In the genomic region with DNA sequence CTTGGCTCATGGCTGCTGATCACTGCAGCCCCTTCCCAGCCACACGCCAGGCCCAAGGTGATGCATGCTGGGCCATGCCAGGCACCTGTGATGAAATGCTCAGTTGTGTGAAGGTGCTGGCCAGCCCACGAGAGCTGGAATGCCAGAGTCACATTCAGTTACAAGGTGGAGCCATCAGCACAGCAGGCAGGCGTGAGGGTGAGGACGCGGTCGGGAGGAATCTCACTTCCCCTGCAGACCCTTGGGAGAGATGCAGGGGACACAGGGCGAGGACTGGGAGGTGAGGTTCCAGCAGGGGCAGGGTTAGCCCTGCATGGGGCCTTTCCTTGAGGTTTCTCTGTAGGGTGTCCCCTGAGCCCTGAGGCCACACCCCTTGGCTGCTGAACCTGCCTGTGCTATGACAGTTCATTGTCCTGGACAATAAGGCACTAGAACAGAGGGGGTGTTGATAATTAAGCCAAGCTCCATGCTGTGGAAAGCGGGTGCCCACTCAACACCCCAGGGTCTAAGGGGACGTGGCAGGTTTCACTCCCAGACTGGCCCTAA, we compare ENCODE assay signal across 1 cellular context.
TF ChIP-seq lines count a peak whose summit lies in the region.

No MANE protein-coding gene starts in this region.

TF ChIP-seq in GM23338, 12 proteins besides CTCF, POLR2A, EP300 and RAD21 (continued from another document):
- TF ChIP-seq, protein P1, sequence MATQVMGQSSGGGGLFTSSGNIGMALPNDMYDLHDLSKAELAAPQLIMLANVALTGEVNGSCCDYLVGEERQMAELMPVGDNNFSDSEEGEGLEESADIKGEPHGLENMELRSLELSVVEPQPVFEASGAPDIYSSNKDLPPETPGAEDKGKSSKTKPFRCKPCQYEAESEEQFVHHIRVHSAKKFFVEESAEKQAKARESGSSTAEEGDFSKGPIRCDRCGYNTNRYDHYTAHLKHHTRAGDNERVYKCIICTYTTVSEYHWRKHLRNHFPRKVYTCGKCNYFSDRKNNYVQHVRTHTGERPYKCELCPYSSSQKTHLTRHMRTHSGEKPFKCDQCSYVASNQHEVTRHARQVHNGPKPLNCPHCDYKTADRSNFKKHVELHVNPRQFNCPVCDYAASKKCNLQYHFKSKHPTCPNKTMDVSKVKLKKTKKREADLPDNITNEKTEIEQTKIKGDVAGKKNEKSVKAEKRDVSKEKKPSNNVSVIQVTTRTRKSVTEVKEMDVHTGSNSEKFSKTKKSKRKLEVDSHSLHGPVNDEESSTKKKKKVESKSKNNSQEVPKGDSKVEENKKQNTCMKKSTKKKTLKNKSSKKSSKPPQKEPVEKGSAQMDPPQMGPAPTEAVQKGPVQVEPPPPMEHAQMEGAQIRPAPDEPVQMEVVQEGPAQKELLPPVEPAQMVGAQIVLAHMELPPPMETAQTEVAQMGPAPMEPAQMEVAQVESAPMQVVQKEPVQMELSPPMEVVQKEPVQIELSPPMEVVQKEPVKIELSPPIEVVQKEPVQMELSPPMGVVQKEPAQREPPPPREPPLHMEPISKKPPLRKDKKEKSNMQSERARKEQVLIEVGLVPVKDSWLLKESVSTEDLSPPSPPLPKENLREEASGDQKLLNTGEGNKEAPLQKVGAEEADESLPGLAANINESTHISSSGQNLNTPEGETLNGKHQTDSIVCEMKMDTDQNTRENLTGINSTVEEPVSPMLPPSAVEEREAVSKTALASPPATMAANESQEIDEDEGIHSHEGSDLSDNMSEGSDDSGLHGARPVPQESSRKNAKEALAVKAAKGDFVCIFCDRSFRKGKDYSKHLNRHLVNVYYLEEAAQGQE (IDR thresholded peaks at IDR 0.05; ENCODE audit: unreplicated experiment), result no peak
- TF ChIP-seq, protein P2, sequence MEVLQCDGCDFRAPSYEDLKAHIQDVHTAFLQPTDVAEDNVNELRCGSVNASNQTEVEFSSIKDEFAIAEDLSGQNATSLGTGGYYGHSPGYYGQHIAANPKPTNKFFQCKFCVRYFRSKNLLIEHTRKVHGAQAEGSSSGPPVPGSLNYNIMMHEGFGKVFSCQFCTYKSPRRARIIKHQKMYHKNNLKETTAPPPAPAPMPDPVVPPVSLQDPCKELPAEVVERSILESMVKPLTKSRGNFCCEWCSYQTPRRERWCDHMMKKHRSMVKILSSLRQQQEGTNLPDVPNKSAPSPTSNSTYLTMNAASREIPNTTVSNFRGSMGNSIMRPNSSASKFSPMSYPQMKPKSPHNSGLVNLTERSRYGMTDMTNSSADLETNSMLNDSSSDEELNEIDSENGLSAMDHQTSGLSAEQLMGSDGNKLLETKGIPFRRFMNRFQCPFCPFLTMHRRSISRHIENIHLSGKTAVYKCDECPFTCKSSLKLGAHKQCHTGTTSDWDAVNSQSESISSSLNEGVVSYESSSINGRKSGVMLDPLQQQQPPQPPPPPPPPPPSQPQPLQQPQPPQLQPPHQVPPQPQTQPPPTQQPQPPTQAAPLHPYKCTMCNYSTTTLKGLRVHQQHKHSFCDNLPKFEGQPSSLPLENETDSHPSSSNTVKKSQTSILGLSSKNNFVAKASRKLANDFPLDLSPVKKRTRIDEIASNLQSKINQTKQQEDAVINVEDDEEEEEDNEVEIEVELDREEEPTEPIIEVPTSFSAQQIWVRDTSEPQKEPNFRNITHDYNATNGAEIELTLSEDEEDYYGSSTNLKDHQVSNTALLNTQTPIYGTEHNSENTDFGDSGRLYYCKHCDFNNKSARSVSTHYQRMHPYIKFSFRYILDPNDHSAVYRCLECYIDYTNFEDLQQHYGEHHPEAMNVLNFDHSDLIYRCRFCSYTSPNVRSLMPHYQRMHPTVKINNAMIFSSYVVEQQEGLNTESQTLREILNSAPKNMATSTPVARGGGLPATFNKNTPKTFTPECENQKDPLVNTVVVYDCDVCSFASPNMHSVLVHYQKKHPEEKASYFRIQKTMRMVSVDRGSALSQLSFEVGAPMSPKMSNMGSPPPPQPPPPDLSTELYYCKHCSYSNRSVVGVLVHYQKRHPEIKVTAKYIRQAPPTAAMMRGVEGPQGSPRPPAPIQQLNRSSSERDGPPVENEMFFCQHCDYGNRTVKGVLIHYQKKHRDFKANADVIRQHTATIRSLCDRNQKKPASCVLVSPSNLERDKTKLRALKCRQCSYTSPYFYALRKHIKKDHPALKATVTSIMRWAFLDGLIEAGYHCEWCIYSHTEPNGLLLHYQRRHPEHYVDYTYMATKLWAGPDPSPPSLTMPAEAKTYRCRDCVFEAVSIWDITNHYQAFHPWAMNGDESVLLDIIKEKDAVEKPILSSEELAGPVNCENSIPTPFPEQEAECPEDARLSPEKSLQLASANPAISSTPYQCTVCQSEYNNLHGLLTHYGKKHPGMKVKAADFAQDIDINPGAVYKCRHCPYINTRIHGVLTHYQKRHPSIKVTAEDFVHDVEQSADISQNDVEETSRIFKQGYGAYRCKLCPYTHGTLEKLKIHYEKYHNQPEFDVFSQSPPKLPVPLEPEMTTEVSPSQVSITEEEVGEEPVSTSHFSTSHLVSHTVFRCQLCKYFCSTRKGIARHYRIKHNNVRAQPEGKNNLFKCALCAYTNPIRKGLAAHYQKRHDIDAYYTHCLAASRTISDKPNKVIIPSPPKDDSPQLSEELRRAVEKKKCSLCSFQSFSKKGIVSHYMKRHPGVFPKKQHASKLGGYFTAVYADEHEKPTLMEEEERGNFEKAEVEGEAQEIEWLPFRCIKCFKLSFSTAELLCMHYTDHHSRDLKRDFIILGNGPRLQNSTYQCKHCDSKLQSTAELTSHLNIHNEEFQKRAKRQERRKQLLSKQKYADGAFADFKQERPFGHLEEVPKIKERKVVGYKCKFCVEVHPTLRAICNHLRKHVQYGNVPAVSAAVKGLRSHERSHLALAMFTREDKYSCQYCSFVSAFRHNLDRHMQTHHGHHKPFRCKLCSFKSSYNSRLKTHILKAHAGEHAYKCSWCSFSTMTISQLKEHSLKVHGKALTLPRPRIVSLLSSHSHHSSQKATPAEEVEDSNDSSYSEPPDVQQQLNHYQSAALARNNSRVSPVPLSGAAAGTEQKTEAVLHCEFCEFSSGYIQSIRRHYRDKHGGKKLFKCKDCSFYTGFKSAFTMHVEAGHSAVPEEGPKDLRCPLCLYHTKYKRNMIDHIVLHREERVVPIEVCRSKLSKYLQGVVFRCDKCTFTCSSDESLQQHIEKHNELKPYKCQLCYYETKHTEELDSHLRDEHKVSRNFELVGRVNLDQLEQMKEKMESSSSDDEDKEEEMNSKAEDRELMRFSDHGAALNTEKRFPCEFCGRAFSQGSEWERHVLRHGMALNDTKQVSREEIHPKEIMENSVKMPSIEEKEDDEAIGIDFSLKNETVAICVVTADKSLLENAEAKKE (CRISPR knock-in tag; IDR thresholded peaks at IDR 0.05), result no peak
